ENCODE assay signal across 8 cellular contexts in genomic region chrX:120560842-120561633, GRCh38. TPM values are rescaled to one million over a fixed set of nuclear protein-coding genes. Genes with fewer than 3 reads are reported as not detected.
DNase-seq lines count a peak whose midpoint lies in the region; ATAC-seq and TF ChIP-seq lines count a peak whose summit lies in the region.

Gene CUL4B, minus strand, starts transcription at chrX:120560962. Its CDS starts 324 bp downstream, at chrX:120560638.

- peak within 1 kb of the TSS; percentile 94 for H3K27ac ChIP-seq in RWPE1
- H3K27ac ChIP-seq in fibroblast of lung (ENCODE audit: insufficient read depth, low read length) = peak within 1 kb of the TSS; percentile 89

- H2AFZ ChIP-seq in fibroblast of lung (ENCODE audit: low read length) = peak within 1 kb of the TSS; percentile 3

- peak within 1 kb of the TSS; percentile 68 for H3K4me3 ChIP-seq in LNCaP clone FGC (ENCODE audit: low read depth, low read length)
- H3K4me3 ChIP-seq in fibroblast of lung (replicated peaks in 1 of 4; ENCODE audit: control extremely low read depth in 1 of 4, insufficient read depth in 1 of 4, low read depth in 3 of 4, low read length in 4 of 4) = peak within 1 kb of the TSS; percentile 64 to 83 (median 76)

- peaks cover 43% of the 10 kb centered on the region for H3K36me3 Mint-ChIP-seq in activated T-helper 17 cell treated with anti-CD3 and anti-CD28 coated beads, Interleukin-2, amount 50 U/mL, for 72 hours (ENCODE audit: low read depth)
- peaks cover 0 to 14% (median 0%) of the 10 kb centered on the region in 3 donors for H3K36me3 Mint-ChIP-seq in naive thymus-derived CD8-positive, alpha-beta T cell
- H3K36me3 Mint-ChIP-seq in stimulated activated naive B cell treated with anti-CD40 and anti-IgM and Interleukin-4, amounts not matched to agents 10 μg/mL and 1 μg/mL and 100 μg/mL, for 72 hours = no peaks in the 10 kb centered on the region

- H3K79me2 ChIP-seq in fibroblast of lung (ENCODE audit: control insufficient read depth, insufficient read depth, low read length) = peaks cover 38% of the 10 kb centered on the region

- peak within 1 kb of the TSS; percentile 93 for H3K27ac Mint-ChIP-seq in activated T-helper 17 cell treated with anti-CD3 and anti-CD28 coated beads, Interleukin-2, amount 50 U/mL, for 72 hours
- peak within 1 kb of the TSS; percentile 93 to 99 (median 98) for H3K27ac Mint-ChIP-seq in naive thymus-derived CD8-positive, alpha-beta T cell
- peak within 1 kb of the TSS; percentile 92 for H3K27ac Mint-ChIP-seq in stimulated activated naive B cell treated with anti-CD40 and anti-IgM and Interleukin-4, amounts not matched to agents 10 μg/mL and 1 μg/mL and 100 μg/mL, for 72 hours

- H3K4me1 Mint-ChIP-seq in activated T-helper 17 cell treated with anti-CD3 and anti-CD28 coated beads, Interleukin-2, amount 50 U/mL, for 72 hours = peaks cover 6% of the 10 kb centered on the region
- peaks cover 4 to 35% (median 19%) of the 10 kb centered on the region in 4 donors for H3K4me1 Mint-ChIP-seq in naive thymus-derived CD8-positive, alpha-beta T cell
- peaks cover 5 to 12% of the 10 kb centered on the region in 2 donors for H3K4me1 Mint-ChIP-seq in stimulated activated naive B cell treated with anti-CD40 and anti-IgM and Interleukin-4, amounts not matched to agents 10 μg/mL and 1 μg/mL and 100 μg/mL, for 72 hours

- no peaks in the 10 kb centered on the region for H4K20me1 ChIP-seq in fibroblast of lung (ENCODE audit: control insufficient read depth, extremely low read depth, insufficient read depth, low read length)

- H3K9me3 Mint-ChIP-seq in activated T-helper 17 cell treated with anti-CD3 and anti-CD28 coated beads, Interleukin-2, amount 50 U/mL, for 72 hours = no peaks in the 10 kb centered on the region
- no peaks in the 10 kb centered on the region for H3K9me3 Mint-ChIP-seq in naive thymus-derived CD8-positive, alpha-beta T cell
- no peaks in the 10 kb centered on the region for H3K9me3 Mint-ChIP-seq in stimulated activated naive B cell treated with anti-CD40 and anti-IgM and Interleukin-4, amounts not matched to agents 10 μg/mL and 1 μg/mL and 100 μg/mL, for 72 hours

- H3K27me3 ChIP-seq in fibroblast of lung (ENCODE audit: control insufficient read depth, insufficient read depth, low read length) = no peaks in the 10 kb centered on the region

- TF ChIP-seq CTCF in LNCaP clone FGC (IDR thresholded peaks at IDR 0.05; ENCODE audit: control insufficient read depth, extremely low read depth, insufficient read depth) (no peak), RWPE1 (conservative IDR thresholded peaks at IDR 0.05; ENCODE audit: low read depth) (no peak), fibroblast of lung (conservative IDR thresholded peaks at IDR 0.05 in 1 of 2, IDR thresholded peaks at IDR 0.05 in 1 of 2; ENCODE audit: low read depth in 1 of 2, low read length in 2 of 2) (no peak)

- no peaks in the 10 kb centered on the region for H3K4me1 ChIP-seq in fibroblast of lung (ENCODE audit: control insufficient read depth, extremely low read depth, insufficient read depth, low read length)

- no peaks in the 10 kb centered on the region for H3K9me3 ChIP-seq in fibroblast of lung (ENCODE audit: control insufficient read depth, insufficient read depth, low read depth, low read length)

- CTCF ChIA-PET in RWPE1 (lab: Yijun Ruan, JAX) = no interaction called here

- no peaks in the 10 kb centered on the region for H3K36me3 ChIP-seq in fibroblast of lung (ENCODE audit: control insufficient read depth, insufficient read depth, low read length)

- H3K4me2 ChIP-seq in fibroblast of lung (ENCODE audit: extremely low read depth, insufficient read depth, low read length) = peak within 1 kb of the TSS; percentile 72

- POLR2A ChIA-PET in RWPE1 (lab: Yijun Ruan, JAX; ENCODE audit: low non-redundant PET) = interaction anchor here (0.8 to 0.9 kb wide), 2 partner anchors 43 to 45 kb away, joined by 3 read pairs; no protein-coding TSS in a partner anchor
- POLR2A ChIA-PET in naive thymus-derived CD8-positive, alpha-beta T cell (lab: Charles Lee) = interaction anchor here (0.6 to 3.9 kb wide), 18 partner anchors 8 to 1150 kb away, joined by 3 to 111 read pairs (median 4); partner anchors contain the start of genes C1GALT1C1 and MCTS1

- peak; percentile 93 for DNase-seq in Daoy (ENCODE audit: low read depth)
- peak; percentile 69 for DNase-seq in GOT3 (lab: John Stamatoyannopoulos, UW)
- peak; percentile 89 for DNase-seq in LNCaP clone FGC (ENCODE audit: low read depth)
- DNase-seq in RWPE1 (ENCODE audit: low spot score) = peak; percentile 85
- peak; percentile 94 to 96 for DNase-seq in fibroblast of lung (ENCODE audit: low read depth in 2 of 2)
- DNase-seq in naive thymus-derived CD8-positive, alpha-beta T cell = peak; percentile 78 to 97 (median 90)
- peak; percentile 85 for DNase-seq in stimulated activated naive B cell treated with anti-CD40 and anti-IgM and Interleukin-4, amounts not matched to agents 10 μg/mL and 1 μg/mL and 100 μg/mL, for 72 hours

- peak within 1 kb of the TSS; percentile 88 for H3K4me3 Mint-ChIP-seq in activated T-helper 17 cell treated with anti-CD3 and anti-CD28 coated beads, Interleukin-2, amount 50 U/mL, for 72 hours
- H3K4me3 Mint-ChIP-seq in naive thymus-derived CD8-positive, alpha-beta T cell = peak within 1 kb of the TSS; percentile 93 to 100 (median 97)
- H3K4me3 Mint-ChIP-seq in stimulated activated naive B cell treated with anti-CD40 and anti-IgM and Interleukin-4, amounts not matched to agents 10 μg/mL and 1 μg/mL and 100 μg/mL, for 72 hours = peak within 1 kb of the TSS; percentile 89 to 93

- no peaks in the 10 kb centered on the region for H3K27me3 Mint-ChIP-seq in activated T-helper 17 cell treated with anti-CD3 and anti-CD28 coated beads, Interleukin-2, amount 50 U/mL, for 72 hours
- no peaks in the 10 kb centered on the region for H3K27me3 Mint-ChIP-seq in naive thymus-derived CD8-positive, alpha-beta T cell
- H3K27me3 Mint-ChIP-seq in stimulated activated naive B cell treated with anti-CD40 and anti-IgM and Interleukin-4, amounts not matched to agents 10 μg/mL and 1 μg/mL and 100 μg/mL, for 72 hours = no peaks in the 10 kb centered on the region

- ATAC-seq in activated T-helper 17 cell treated with anti-CD3 and anti-CD28 coated beads, Interleukin-2, amount 50 U/mL, for 72 hours (replicated peaks) = peak; percentile 88
- peak; percentile 84 to 91 for ATAC-seq in naive thymus-derived CD8-positive, alpha-beta T cell
- ATAC-seq in stimulated activated naive B cell treated with anti-CD40 and anti-IgM and Interleukin-4, amounts not matched to agents 10 μg/mL and 1 μg/mL and 100 μg/mL, for 72 hours (replicated peaks) = peak; percentile 88 to 91

- H3K9ac ChIP-seq in fibroblast of lung (ENCODE audit: insufficient read depth, low read length) = peak within 1 kb of the TSS; percentile 85

RNA-seq across cellular contexts. Expression of gene CUL4B, which starts in this region (rescaled TPM):
- 30.1 and 35.5 TPM in 2 replicates for total RNA-seq in Daoy (2014; rRNA removed; shearing (Covaris generic))
- 10 to 100 TPM; 36.2 to 55.3 TPM for total RNA-seq in activated T-helper 17 cell treated with anti-CD3 and anti-CD28 coated beads, Interleukin-2, amount 50 U/mL, for 72 hours
- 32.4 and 39.3 TPM in 2 replicates for total RNA-seq in fibroblast of lung
- 50.7 and 57.0 TPM in 2 replicates for polyA plus RNA-seq in fibroblast of lung
- polyA plus RNA-seq in fibroblast of lung (2012) = 37.2 and 41.4 TPM in 2 replicates
- 89.3 and 128 TPM in 2 replicates for polyA minus RNA-seq in fibroblast of lung (ENCODE audit: low replicate concordance)
- total RNA-seq in naive thymus-derived CD8-positive, alpha-beta T cell = 10 to 100 TPM; 59.9 to 64.7 TPM
- polyA plus RNA-seq in naive thymus-derived CD8-positive, alpha-beta T cell = 10 to 100 TPM; 23.6 to 27.9 (median 23.9) TPM

Comparison
In these comparisons a context has a peak if more than half of its experiments do, and no peak if none do; other contexts are left out.
1. Peak in every context shown above with its lines: DNase-seq, ATAC-seq, H3K4me3 ChIP-seq and H3K27ac ChIP-seq.